In genomic region chr15:52283281-52283680, GRCh38 we compare ENCODE assay signal across 26 cellular contexts.
"Had no signal": no experiment of that assay in that cellular context is flagged by ENCODE, and none has a peak within 500 bp of the region (broad histone marks: within the 10 kb centered on the region; RNA-seq: fewer than 3 reads in every experiment).

No MANE protein-coding gene starts in this region.

- H3K27me3 ChIP-seq: heart right ventricle, hepatocyte, left lung, right atrium auricular region, right lobe of liver, upper lobe of right lung had no signal

- DNase-seq: heart right ventricle; kidney glomerular epithelial cell; left cardiac atrium; left lung; lower lobe of right lung; mammary epithelial cell; mesenchymal stem cell; naive thymus-derived CD8-positive, alpha-beta T cell; nucleus accumbens; stimulated activated CD4-positive, alpha-beta T cell treated with anti-CD3 and anti-CD28 coated beads, Interleukin-1b, Interleukin-23, amount 100 ng/mL, for 48 hours; stimulated activated CD4-positive, alpha-beta T cell treated with anti-CD3 and anti-CD28 coated beads, Interleukin-2, amount 100 ng/mL, for 48 hours; stimulated activated CD4-positive, alpha-beta T cell treated with anti-CD3 and anti-CD28 coated beads, Interleukin-4, amount 100 ng/mL, for 4 hours; stimulated activated CD8-positive, alpha-beta memory T cell treated with anti-CD3 and anti-CD28 coated beads, Interleukin-4, amount 100 ng/mL, for 48 hours; stimulated activated naive CD4-positive, alpha-beta T cell treated with Interleukin-2 at 50 U/mL for 16 hours; stimulated activated naive CD8-positive, alpha-beta T cell treated with anti-CD3 and anti-CD28 coated beads, Interleukin-15, amount 100 ng/mL, for 72 hours; substantia nigra; tibial artery; trophoblast cell; upper lobe of right lung had no signal

- H3K4me3 ChIP-seq: heart right ventricle, hepatocyte, left lung, lower lobe of right lung, right atrium auricular region, right lobe of liver, smooth muscle cell, tibial artery, upper lobe of right lung had no signal

- H3K9me3 ChIP-seq: heart right ventricle, left lung, lower lobe of right lung, right atrium auricular region, right lobe of liver, tibial artery, upper lobe of right lung had no signal

- H3K27ac ChIP-seq: heart right ventricle, hepatocyte, left lung, lower lobe of right lung, right atrium auricular region, right lobe of liver, tibial artery, upper lobe of right lung had no signal

- H3K4me1 ChIP-seq: left lung, right atrium auricular region, tibial artery, upper lobe of right lung had no signal

- ATAC-seq: left cardiac atrium; left lung; lower lobe of right lung; naive thymus-derived CD8-positive, alpha-beta T cell; stimulated activated memory B cell treated with anti-CD40 and anti-IgM and Interleukin-4, amounts not matched to agents 10 μg/mL and 1 μg/mL and 100 μg/mL, for 72 hours; stimulated activated naive CD8-positive, alpha-beta T cell treated with anti-CD3 and anti-CD28 coated beads, Interleukin-15, amount 100 ng/mL, for 72 hours; upper lobe of right lung had no signal

- H3K36me3 ChIP-seq: right atrium auricular region had no signal

- FAIRE-seq: keratinocyte, urothelium cell line had no signal
